Comparison of ENCODE assay signal across 8 cellular contexts in genomic region chr11:67117667-67118058, GRCh38. TPM values are rescaled to one million over a fixed set of nuclear protein-coding genes. Genes with fewer than 3 reads are reported as not detected.
DNase-seq lines count a peak whose midpoint lies in the region; ATAC-seq and TF ChIP-seq lines count a peak whose summit lies in the region.

No MANE protein-coding gene starts in this region.

- no peaks in the 10 kb centered on the region for H3K9me2 ChIP-seq in OCI-LY1 (ENCODE audit: low read depth, low read length)

- H3K4me2 ChIP-seq in OCI-LY1 (ENCODE audit: low read length): peak overlapping the region; percentile 53; the same call in 1 of the 2 replicates
- peak overlapping the region; percentile 90 for H3K4me2 ChIP-seq in skeletal muscle satellite cell (ENCODE audit: low read length)

- peak overlapping the region; percentile 76 for H3K4me3 Mint-ChIP-seq in activated naive CD8-positive, alpha-beta T cell treated with anti-CD3 and anti-CD28 coated beads, Interleukin-2, amount 10 ng/mL, durations not matched to agents 7 days and 5 days

- peak overlapping the region; percentile 76 for H3K27ac Mint-ChIP-seq in activated naive CD8-positive, alpha-beta T cell treated with anti-CD3 and anti-CD28 coated beads, Interleukin-2, amount 10 ng/mL, durations not matched to agents 7 days and 5 days

- H3K4me1 ChIP-seq in OCI-LY1 (ENCODE audit: insufficient read depth, low read length, severe bottlenecking) (peaks cover 29% of the 10 kb centered on the region), iPS-15b (ENCODE audit: control insufficient read depth, insufficient read depth, low read length) (peaks cover 8% of the 10 kb centered on the region), skeletal muscle satellite cell (ENCODE audit: control insufficient read depth, insufficient read depth, low read length) (peaks cover 14% of the 10 kb centered on the region)

- H3K9me3 Mint-ChIP-seq in activated naive CD8-positive, alpha-beta T cell treated with anti-CD3 and anti-CD28 coated beads, Interleukin-2, amount 10 ng/mL, durations not matched to agents 7 days and 5 days: no peaks in the 10 kb centered on the region

- peaks cover 29% of the 10 kb centered on the region for H3K4me1 Mint-ChIP-seq in activated naive CD8-positive, alpha-beta T cell treated with anti-CD3 and anti-CD28 coated beads, Interleukin-2, amount 10 ng/mL, durations not matched to agents 7 days and 5 days

- H2AFZ ChIP-seq in OCI-LY1 (ENCODE audit: low read length): no peak overlapping the region

- H3K27me3 ChIP-seq in GM06990 (replicated peaks; ENCODE audit: control insufficient read depth, insufficient read depth, low read length) (no peaks in the 10 kb centered on the region), OCI-LY1 (ENCODE audit: insufficient read depth, low read length) (no peaks in the 10 kb centered on the region; the same call in 1 of the 2 replicates), iPS-15b (ENCODE audit: control insufficient read depth, insufficient read depth, low read length) (peaks cover 4% of the 10 kb centered on the region), skeletal muscle satellite cell (ENCODE audit: control insufficient read depth, insufficient read depth, low read length) (no peaks in the 10 kb centered on the region)

- peaks cover 1% of the 10 kb centered on the region for H3K27me3 Mint-ChIP-seq in activated naive CD8-positive, alpha-beta T cell treated with anti-CD3 and anti-CD28 coated beads, Interleukin-2, amount 10 ng/mL, durations not matched to agents 7 days and 5 days

- POLR2A ChIA-PET in activated naive CD8-positive, alpha-beta T cell treated with anti-CD3 and anti-CD28 coated beads, Interleukin-2, amount 10 ng/mL, durations not matched to agents 7 days and 5 days (lab: Charles Lee): interaction anchor here (0.7 to 4.7 kb wide), 3 partner anchors 8 to 35 kb away, joined by 3 to 43 read pairs (median 5); no protein-coding TSS in a partner anchor

- H4K20me1 ChIP-seq in OCI-LY1 (ENCODE audit: insufficient read depth, low read length): no peaks in the 10 kb centered on the region; the same call in 1 of the 2 replicates

- H3K36me3 Mint-ChIP-seq in activated naive CD8-positive, alpha-beta T cell treated with anti-CD3 and anti-CD28 coated beads, Interleukin-2, amount 10 ng/mL, durations not matched to agents 7 days and 5 days: peaks cover 17% of the 10 kb centered on the region

- H3K4me3 ChIP-seq in GM06990 (replicated peaks; ENCODE audit: low read depth, low read length) (peak overlapping the region; percentile 56), OCI-LY1 (ENCODE audit: low read depth, low read length, poor library complexity, severe bottlenecking) (peak overlapping the region; percentile 33), iPS-15b (ENCODE audit: low read depth, low read length) (peak overlapping the region; percentile 50), skeletal muscle satellite cell (ENCODE audit: low read length) (peak overlapping the region; percentile 68)

- peaks cover 29% of the 10 kb centered on the region for H3K79me2 ChIP-seq in OCI-LY1 (ENCODE audit: insufficient read depth, low read length)

- H3K36me3 ChIP-seq in GM06990 (ENCODE audit: control insufficient read depth, insufficient read depth, low read length): no peaks in the 10 kb centered on the region
- no peaks in the 10 kb centered on the region for H3K36me3 ChIP-seq in OCI-LY1 (ENCODE audit: insufficient read depth, low read length)
- no peaks in the 10 kb centered on the region for H3K36me3 ChIP-seq in iPS-15b (ENCODE audit: control insufficient read depth, insufficient read depth, low read length)
- H3K36me3 ChIP-seq in skeletal muscle satellite cell (ENCODE audit: insufficient read depth, low read length): no peaks in the 10 kb centered on the region

- H3K9me3 ChIP-seq in OCI-LY1 (ENCODE audit: low read length): no peaks in the 10 kb centered on the region
- H3K9me3 ChIP-seq in iPS-15b (ENCODE audit: control insufficient read depth, insufficient read depth, low read length): no peaks in the 10 kb centered on the region
- no peaks in the 10 kb centered on the region for H3K9me3 ChIP-seq in skeletal muscle satellite cell (replicated peaks; ENCODE audit: low read length)

- no peak overlapping the region for H3K27ac ChIP-seq in OCI-LY1 (ENCODE audit: low read depth, low read length, poor library complexity, severe bottlenecking)

- H3K9ac ChIP-seq in OCI-LY1 (ENCODE audit: low read length): no peak overlapping the region
- no peak overlapping the region for H3K9ac ChIP-seq in iPS-15b (ENCODE audit: low read depth, low read length)
- H3K9ac ChIP-seq in skeletal muscle satellite cell (ENCODE audit: low read depth, low read length): peak overlapping the region; percentile 94

- ATAC-seq in activated naive CD8-positive, alpha-beta T cell treated with anti-CD3 and anti-CD28 coated beads, Interleukin-2, amount 10 ng/mL, durations not matched to agents 7 days and 5 days (ENCODE audit: low read depth): no peak

- TF ChIP-seq CTCF in GM06990 (IDR thresholded peaks at IDR 0.05; ENCODE audit: insufficient read depth, low read length, poor library complexity, severe bottlenecking) (no peak), OCI-LY1 (IDR thresholded peaks at IDR 0.05; ENCODE audit: low read length) (no peak)

- DNase-seq in GM06990 (ENCODE audit: extremely low read depth, insufficient read length) (peak; percentile 51), NCI-H82 (lab: John Stamatoyannopoulos, UW) (no peak), HPDE6-E6E7 (ENCODE audit: extremely low spot score) (no peak), T1000 (lab: John Stamatoyannopoulos, UW) (no peak)
- DNase-seq in activated naive CD8-positive, alpha-beta T cell treated with anti-CD3 and anti-CD28 coated beads, Interleukin-2, amount 10 ng/mL, durations not matched to agents 7 days and 5 days: no peak

- no peaks in the 10 kb centered on the region for H3F3A ChIP-seq in OCI-LY1 (ENCODE audit: insufficient read depth, low read length)

RNA-seq across cellular contexts. Expression of gene KDM2A, which starts 1.4 kb away (rescaled TPM):
- 100 to 1,000 TPM; 128 to 134 TPM for total RNA-seq in activated naive CD8-positive, alpha-beta T cell treated with anti-CD3 and anti-CD28 coated beads, Interleukin-2, amount 10 ng/mL, durations not matched to agents 7 days and 5 days
- 31.2 and 40.4 TPM in 2 replicates for total RNA-seq in skeletal muscle satellite cell (2012; rRNA removed)
